In genomic region chr19:11598746-11599145, GRCh38 we compare ENCODE assay signal across 13 cellular contexts. TPM values are rescaled to one million over a fixed set of nuclear protein-coding genes. Genes with fewer than 3 reads are reported as not detected.
DNase-seq lines count a peak whose midpoint lies in the region; ATAC-seq and TF ChIP-seq lines count a peak whose summit lies in the region.
"Had no signal": no experiment of that assay in that cellular context is flagged by ENCODE, and none has a peak within 500 bp of the region (broad histone marks: within the 10 kb centered on the region; RNA-seq: fewer than 3 reads in every experiment).

No MANE protein-coding gene starts in this region.

- H4K8ac ChIP-seq in IMR-90 (ENCODE audit: low read depth in 2 of 2, low read length in 2 of 2) (no peak overlapping the region), neuronal stem cell (ENCODE audit: low read depth, low read length) (no peak overlapping the region)

- no peaks in the 10 kb centered on the region for H3K9me3 Mint-ChIP-seq in CD8-positive, alpha-beta memory T cell
- H3K9me3 Mint-ChIP-seq in naive thymus-derived CD8-positive, alpha-beta T cell = peaks cover 0 to 3% (median 0%) of the 10 kb centered on the region in 9 donors
- H3K9me3 Mint-ChIP-seq: dendritic cell treated with granulocyte-macrophage colony-stimulating factor and Interleukin-4, amounts not matched to agents 40 ng/mL and 50 ng/mL, for 4 days had no signal

- no peak overlapping the region for H2BK20ac ChIP-seq in IMR-90 (ENCODE audit: low read depth, low read length)

- H3K27ac Mint-ChIP-seq in CD8-positive, alpha-beta memory T cell = peak overlapping the region in 4 of 8 donors; percentile 52 to 85 (median 66)
- peak overlapping the region in 9 of 10 donors; percentile 3 to 95 (median 63) for H3K27ac Mint-ChIP-seq in naive thymus-derived CD8-positive, alpha-beta T cell

- TF ChIP-seq POLR2A in IMR-90 (IDR thresholded peaks at IDR 0.05; ENCODE audit: low read depth, low read length) = no peak

- TF ChIP-seq RAD21 in IMR-90 (IDR thresholded peaks at IDR 0.05; ENCODE audit: low read length) = no peak

- no peak overlapping the region for H2AK9ac ChIP-seq in IMR-90 (replicated peaks; ENCODE audit: low read depth, low read length, poor library complexity)

- no peak overlapping the region for H2AK5ac ChIP-seq in IMR-90 (ENCODE audit: low read depth, low read length)
- no peak overlapping the region for H2AK5ac ChIP-seq in neuronal stem cell (ENCODE audit: low read depth, low read length)

- peaks cover 41% of the 10 kb centered on the region for H4K20me1 ChIP-seq in IMR-90 (ENCODE audit: insufficient read depth, low read length)

- H3K79me1 ChIP-seq in IMR-90 (ENCODE audit: low read depth in 1 of 2, low read length in 2 of 2) (peaks cover 14 to 48% of the 10 kb centered on the region in 2 experiments), neuronal stem cell (ENCODE audit: low read depth, low read length) (peaks cover 9% of the 10 kb centered on the region)

- CTCF ChIA-PET in CD8-positive, alpha-beta memory T cell (lab: Charles Lee) = no interaction called here
- CTCF ChIA-PET in IMR-90 (lab: Yijun Ruan, JAX) = no interaction called here

- H3K56ac ChIP-seq in IMR-90 (ENCODE audit: extremely low read depth, insufficient read depth, low read length) = peak overlapping the region; percentile 22; the same call in 1 of the 2 replicates

- H3K23ac ChIP-seq in IMR-90 (ENCODE audit: low read depth, low read length) = peak overlapping the region; percentile 42; the same call in 1 of the 2 replicates
- H3K23ac ChIP-seq in neuronal stem cell (ENCODE audit: low read depth, low read length, poor library complexity) = no peak overlapping the region

- WGBS in IMR-90 (ENCODE audit: extremely low coverage in 2 of 2, insufficient read length in 1 of 2), 2 experiments = no CpG with 5 or more reads among the region's 2 CpGs
- WGBS in neuronal stem cell (ENCODE audit: extremely low coverage in 2 of 2, insufficient read length in 2 of 2, insufficient replicate concordance in 1 of 2), 2 donors = no CpG with 5 or more reads among the region's 2 CpGs

- H3K4ac ChIP-seq in IMR-90 (ENCODE audit: low read depth, low read length) = no peak overlapping the region
- H3K4ac ChIP-seq in neuronal stem cell (ENCODE audit: low read length) = no peak overlapping the region

- H3K4me3 ChIP-seq in CD8-positive, alpha-beta memory T cell (ENCODE audit: low read length) = no peak overlapping the region
- no peak overlapping the region for H3K4me3 ChIP-seq in IMR-90 (ENCODE audit: insufficient read depth, low read depth, low read length)
- H3K4me3 ChIP-seq in astrocyte of the cerebellum (ENCODE audit: low read depth, low read length) = peak overlapping the region; percentile 96
- H3K4me3 ChIP-seq in neuronal stem cell (ENCODE audit: low read length in 2 of 2) = peak overlapping the region in 1 of 2 donors; percentile 95

- H2BK5ac ChIP-seq in IMR-90 (ENCODE audit: low read depth, low read length, poor library complexity, severe bottlenecking) (no peak overlapping the region), neuronal stem cell (ENCODE audit: low read length) (no peak overlapping the region)

- H2AFZ ChIP-seq in IMR-90 (replicated peaks; ENCODE audit: low read length, poor library complexity) (no peak overlapping the region), neuronal stem cell (ENCODE audit: low read length) (no peak overlapping the region)
- H2AFZ ChIP-seq: parathyroid adenoma had no signal

- H3K9ac ChIP-seq in IMR-90 (ENCODE audit: low read depth, low read length) = no peak overlapping the region
- no peak overlapping the region for H3K9ac ChIP-seq in neuronal stem cell (ENCODE audit: low read depth, low read length, poor library complexity)
- H3K9ac ChIP-seq: parathyroid adenoma had no signal

- H3K4me1 ChIP-seq in CD8-positive, alpha-beta memory T cell (ENCODE audit: insufficient read depth, low read length) = peaks cover 23% of the 10 kb centered on the region
- H3K4me1 ChIP-seq in IMR-90 (ENCODE audit: control insufficient read depth, insufficient read depth, low read length) (no peaks in the 10 kb centered on the region; the same call in 1 of the 2 replicates), neuronal stem cell (ENCODE audit: control insufficient read depth in 2 of 2, insufficient read depth in 1 of 2, low read depth in 1 of 2, low read length in 2 of 2) (no peaks in the 10 kb centered on the region)
- H3K4me1 ChIP-seq: parathyroid adenoma had no signal

- H3K4me2 ChIP-seq in IMR-90 (ENCODE audit: low read depth, low read length) (peak overlapping the region; percentile 17; the same call in 1 of the 2 replicates), neuronal stem cell (ENCODE audit: insufficient read depth, low read length, poor library complexity, severe bottlenecking) (no peak overlapping the region)

- H2BK15ac ChIP-seq in IMR-90 (ENCODE audit: low read depth, low read length) (no peak overlapping the region), neuronal stem cell (ENCODE audit: low read length) (no peak overlapping the region)

- H3K18ac ChIP-seq in IMR-90 (ENCODE audit: low read depth, low read length) (no peak overlapping the region), neuronal stem cell (ENCODE audit: low read length) (no peak overlapping the region)

- POLR2A ChIA-PET in CD8-positive, alpha-beta memory T cell (lab: Charles Lee) = no interaction called here
- POLR2A ChIA-PET in IMR-90 (lab: Charles Lee; ENCODE audit: unreplicated experiment) = no interaction called here
- POLR2A ChIA-PET in naive thymus-derived CD8-positive, alpha-beta T cell (lab: Charles Lee) = no interaction called here

- intact Hi-C loops in IMR-90 (cut with micrococcal nuclease) = no loop called here

- TF ChIP-seq CTCF in IMR-90 (conservative IDR thresholded peaks at IDR 0.05; ENCODE audit: low read depth, low read length) (no peak), astrocyte of the cerebellum (IDR thresholded peaks at IDR 0.05; ENCODE audit: low read depth, low read length, missing control alignments) (no peak)

- peaks cover 6 to 12% (median 6%) of the 10 kb centered on the region in 3 donors for H3K36me3 Mint-ChIP-seq in CD8-positive, alpha-beta memory T cell
- peaks cover 0 to 11% (median 8%) of the 10 kb centered on the region in 3 donors for H3K36me3 Mint-ChIP-seq in naive thymus-derived CD8-positive, alpha-beta T cell

- no peaks in the 10 kb centered on the region for H3K36me3 ChIP-seq in CD8-positive, alpha-beta memory T cell (ENCODE audit: insufficient read depth, low read length)
- peaks cover 12% of the 10 kb centered on the region for H3K36me3 ChIP-seq in IMR-90 (ENCODE audit: control insufficient read depth, insufficient read depth, low read length)
- peaks cover 5 to 52% of the 10 kb centered on the region in 2 donors for H3K36me3 ChIP-seq in neuronal stem cell (replicated peaks in 1 of 2; ENCODE audit: control insufficient read depth in 2 of 2, insufficient read depth in 2 of 2, low read length in 2 of 2)

- peak overlapping the region; percentile 38 to 96 (median 75) for H3K4me3 Mint-ChIP-seq in CD8-positive, alpha-beta memory T cell
- H3K4me3 Mint-ChIP-seq in naive thymus-derived CD8-positive, alpha-beta T cell = peak overlapping the region; percentile 49 to 92 (median 76)

- no peak overlapping the region for H3K27ac ChIP-seq in CD8-positive, alpha-beta memory T cell (ENCODE audit: low read depth, low read length)
- H3K27ac ChIP-seq in IMR-90 (ENCODE audit: insufficient read depth, low read length) (no peak overlapping the region), caudate nucleus (ENCODE audit: low read depth, low read length) (no peak overlapping the region), neuronal stem cell (replicated peaks; ENCODE audit: low read length) (no peak overlapping the region)
- H3K27ac ChIP-seq: parathyroid adenoma had no signal

- H3K9me1 ChIP-seq in IMR-90 (ENCODE audit: insufficient read depth, low read length) = peaks cover 10% of the 10 kb centered on the region; the same call in 1 of the 2 replicates

- no peaks in the 10 kb centered on the region for H3K27me3 Mint-ChIP-seq in CD8-positive, alpha-beta memory T cell
- H3K27me3 Mint-ChIP-seq in naive thymus-derived CD8-positive, alpha-beta T cell = no peaks in the 10 kb centered on the region
- H3K27me3 Mint-ChIP-seq: dendritic cell treated with granulocyte-macrophage colony-stimulating factor and Interleukin-4, amounts not matched to agents 40 ng/mL and 50 ng/mL, for 4 days had no signal

- peaks cover 23 to 45% (median 40%) of the 10 kb centered on the region in 3 donors for H3K4me1 Mint-ChIP-seq in CD8-positive, alpha-beta memory T cell
- peaks cover 15 to 46% (median 30%) of the 10 kb centered on the region in 4 donors for H3K4me1 Mint-ChIP-seq in naive thymus-derived CD8-positive, alpha-beta T cell

- dilution Hi-C loops in IMR-90 (cut with HindIII; ENCODE audit: low sequenced_read_pairs, unreplicated experiment) = no loop called here

- H3K9me3 ChIP-seq in CD8-positive, alpha-beta memory T cell (ENCODE audit: low read length) = no peaks in the 10 kb centered on the region
- H3K9me3 ChIP-seq in IMR-90 (ENCODE audit: control insufficient read depth, insufficient read depth, low read length) = no peaks in the 10 kb centered on the region
- peaks cover 7 to 62% of the 10 kb centered on the region in 2 donors for H3K9me3 ChIP-seq in neuronal stem cell (replicated peaks in 1 of 2; ENCODE audit: control insufficient read depth in 2 of 2, insufficient read depth in 1 of 2, low read depth in 1 of 2, low read length in 2 of 2)

- DNase-seq in CD8-positive, alpha-beta memory T cell = no peak
- DNase-seq in IMR-90 (no peak), astrocyte of the cerebellum (ENCODE audit: low read depth) (no peak), caudate nucleus (lab: John Stamatoyannopoulos, UW) (no peak), neuronal stem cell (ENCODE audit: low spot score) (no peak), NK-92 (lab: John Stamatoyannopoulos, UW; ENCODE audit: unreplicated experiment) (no peak)
- no peak for DNase-seq in naive thymus-derived CD8-positive, alpha-beta T cell
- DNase-seq: DMS79, NCI-H187 had no signal

- in situ Hi-C loops in IMR-90 (cut with MboI; ENCODE audit: low sequenced_read_pairs) = no loop called here
- in situ Hi-C loops in astrocyte of the cerebellum (cut with HindIII; ENCODE audit: low sequenced_read_pairs) = no loop called here

- no peak overlapping the region for H2BK12ac ChIP-seq in neuronal stem cell (ENCODE audit: low read length)

- no TSS peak for BruUV-seq in IMR-90 (replicated peaks; lab: Mats Ljungman, UMichigan)

- H4K91ac ChIP-seq in IMR-90 (ENCODE audit: insufficient read depth, low read depth, low read length) (no peak overlapping the region), neuronal stem cell (ENCODE audit: low read depth, low read length, poor library complexity) (no peak overlapping the region)

- no peak for ATAC-seq in IMR-90 (ENCODE audit: low read depth)
- ATAC-seq in naive thymus-derived CD8-positive, alpha-beta T cell = no peak
- ATAC-seq in HG03520 (IDR thresholded peaks at IDR 0.05; ENCODE audit: unreplicated experiment) = no peak
- ATAC-seq: Right ventricle myocardium inferior had no signal

- H4K5ac ChIP-seq in IMR-90 (ENCODE audit: low read depth, low read length) = no peak overlapping the region

- no peak overlapping the region for H3K14ac ChIP-seq in IMR-90 (replicated peaks; ENCODE audit: low read depth, low read length)
- no peak overlapping the region for H3K14ac ChIP-seq in neuronal stem cell (ENCODE audit: low read length)

- no peak overlapping the region for H2BK120ac ChIP-seq in IMR-90 (ENCODE audit: low read depth, low read length)
- H2BK120ac ChIP-seq in neuronal stem cell (ENCODE audit: low read depth, low read length) = no peak overlapping the region

- no peaks in the 10 kb centered on the region for H3K27me3 ChIP-seq in CD8-positive, alpha-beta memory T cell (ENCODE audit: insufficient read depth, low read length, poor library complexity, severe bottlenecking)
- H3K27me3 ChIP-seq in IMR-90 (ENCODE audit: control insufficient read depth, insufficient read depth, low read length) (no peaks in the 10 kb centered on the region), neuronal stem cell (ENCODE audit: control insufficient read depth in 3 of 3, insufficient read depth in 3 of 3, low read depth in 1 of 3, low read length in 3 of 3) (no peaks in the 10 kb centered on the region)

RNA-seq across cellular contexts. Expression of gene ZNF627, which starts 1.5 kb away (rescaled TPM):
- 1 to 10 TPM; 5.7 to 6.2 TPM for total RNA-seq in CD8-positive, alpha-beta memory T cell
- polyA plus RNA-seq in CD8-positive, alpha-beta memory T cell = 6.2 TPM
- 32.8 and 34.4 TPM in 2 replicates for total RNA-seq in IMR-90 (2012; rRNA removed)
- 4.3 and 6.3 TPM in 2 replicates for polyA plus RNA-seq in IMR-90 (2012; rRNA removed)
- polyA plus RNA-seq in IMR-90 (2012; cell fraction: cytosol; rRNA removed) = 1.3 and 1.7 TPM in 2 replicates
- 1.1 and 9.2 TPM in 2 replicates for polyA plus RNA-seq in IMR-90 (2012; cell fraction: nucleus; rRNA removed; ENCODE audit: low replicate concordance)
- total RNA-seq in naive thymus-derived CD8-positive, alpha-beta T cell = 10 to 100 TPM; 17.3 to 17.5 TPM
- 10 to 100 TPM in 1 of 3 donors, 1 to 10 TPM in 2; 7.7 to 11.9 (median 7.9) TPM for polyA plus RNA-seq in naive thymus-derived CD8-positive, alpha-beta T cell
- 11.6 TPM for polyA plus RNA-seq in neuronal stem cell (2013, experiment 1 of 2)
- polyA plus RNA-seq in neuronal stem cell (2013, experiment 2 of 2) = 11.4 TPM

RNA-seq across cellular contexts. Expression of gene ACP5, which starts 21.3 kb away (rescaled TPM):
- total RNA-seq in CD8-positive, alpha-beta memory T cell = 1 to 10 TPM; 5.7 TPM
- 11.8 TPM for polyA plus RNA-seq in CD8-positive, alpha-beta memory T cell
- 0.28 and 0.54 TPM in 2 replicates for total RNA-seq in IMR-90 (2012; rRNA removed)
- polyA plus RNA-seq in IMR-90 (2012; rRNA removed) = 0.76 and 1.2 TPM in 2 replicates
- 0.73 and 1.9 TPM in 2 replicates for polyA plus RNA-seq in IMR-90 (2012; cell fraction: cytosol; rRNA removed)
- polyA plus RNA-seq in IMR-90 (2012; cell fraction: nucleus; rRNA removed; ENCODE audit: low replicate concordance) = 0.78 and 1.0 TPM in 2 replicates
- total RNA-seq in naive thymus-derived CD8-positive, alpha-beta T cell = 10 to 100 TPM; 13.8 to 14.8 TPM
- 10 to 100 TPM in 2 of 3 donors, 1 to 10 TPM in 1; 8.4 to 14.2 (median 12.0) TPM for polyA plus RNA-seq in naive thymus-derived CD8-positive, alpha-beta T cell
- 1.1 TPM for polyA plus RNA-seq in neuronal stem cell (2013, experiment 1 of 2)
- 0.91 TPM for polyA plus RNA-seq in neuronal stem cell (2013, experiment 2 of 2)

RNA-seq across cellular contexts. Expression of gene ELOF1, which starts 39.7 kb away (rescaled TPM):
- 10 to 100 TPM; 61.7 to 62.7 TPM for total RNA-seq in CD8-positive, alpha-beta memory T cell
- polyA plus RNA-seq in CD8-positive, alpha-beta memory T cell = 91.7 TPM
- total RNA-seq in IMR-90 (2012; rRNA removed) = 62.4 and 121 TPM in 2 replicates
- 96.0 and 96.8 TPM in 2 replicates for polyA plus RNA-seq in IMR-90 (2012; rRNA removed)
- 89.4 and 136 TPM in 2 replicates for polyA plus RNA-seq in IMR-90 (2012; cell fraction: cytosol; rRNA removed)
- polyA plus RNA-seq in IMR-90 (2012; cell fraction: nucleus; rRNA removed; ENCODE audit: low replicate concordance) = 57.0 and 72.5 TPM in 2 replicates
- 10 to 100 TPM; 41.0 to 42.8 TPM for total RNA-seq in naive thymus-derived CD8-positive, alpha-beta T cell
- 10 to 100 TPM; 71.4 to 91.0 (median 90.6) TPM for polyA plus RNA-seq in naive thymus-derived CD8-positive, alpha-beta T cell
- 58.7 TPM for polyA plus RNA-seq in neuronal stem cell (2013, experiment 1 of 2)
- 59.3 TPM for polyA plus RNA-seq in neuronal stem cell (2013, experiment 2 of 2)
